24 cellular contexts compared by ENCODE assay signal in genomic region chr4:36461344-36461743, GRCh38.
"Had no signal": no experiment of that assay in that cellular context is flagged by ENCODE, and none has a peak within 500 bp of the region (broad histone marks: within the 10 kb centered on the region; RNA-seq: fewer than 3 reads in every experiment).

No MANE protein-coding gene starts in this region.

- ATAC-seq: effector memory CD8-positive, alpha-beta T cell; esophagus mucosa; foreskin keratinocyte; gastrocnemius medialis; gastroesophageal sphincter; heart left ventricle; heart right ventricle had no signal

- H3K4me3 ChIP-seq: colonic mucosa, coronary artery, dorsolateral prefrontal cortex, esophagus muscularis mucosa, esophagus squamous epithelium, gastrocnemius medialis, gastroesophageal sphincter, heart left ventricle, heart right ventricle had no signal

- H3K9me3 ChIP-seq: colonic mucosa, esophagus muscularis mucosa, esophagus squamous epithelium, gastrocnemius medialis, gastroesophageal sphincter had no signal

- H3K36me3 ChIP-seq: colonic mucosa, esophagus muscularis mucosa, esophagus squamous epithelium, gastrocnemius medialis, gastroesophageal sphincter, heart left ventricle, heart right ventricle had no signal

- DNase-seq: colonic mucosa; cortex of kidney; dermis blood vessel endothelial cell; dorsolateral prefrontal cortex; effector CD4-positive, alpha-beta T cell; effector CD8-positive, alpha-beta T cell; effector memory CD4-positive, alpha-beta T cell; effector memory CD8-positive, alpha-beta T cell; endodermal cell; erythroblast; esophagus squamous epithelium; foreskin fibroblast; foreskin keratinocyte; foreskin melanocyte; gastrocnemius medialis; glutamatergic neuron; head of caudate nucleus; heart left ventricle; heart right ventricle had no signal

- H3K27me3 ChIP-seq: colonic mucosa, dorsolateral prefrontal cortex, esophagus muscularis mucosa, esophagus squamous epithelium, foreskin keratinocyte, gastrocnemius medialis, gastroesophageal sphincter, heart left ventricle, heart right ventricle had no signal

- H3K27ac ChIP-seq: colonic mucosa, coronary artery, dorsolateral prefrontal cortex, epithelial cell of prostate, esophagus muscularis mucosa, esophagus squamous epithelium, foreskin keratinocyte, gastrocnemius medialis, gastroesophageal sphincter, heart left ventricle, heart right ventricle had no signal

- H3K4me1 ChIP-seq: colonic mucosa, esophagus muscularis mucosa, esophagus squamous epithelium, foreskin keratinocyte, gastrocnemius medialis, gastroesophageal sphincter, heart left ventricle, heart right ventricle had no signal
